29 cellular contexts compared by ENCODE assay signal in genomic region chr6:166712554-166713228, GRCh38.
A peak's percentile ranks its signal among the peaks of the same experiment; 100 is the strongest.
DNase-seq lines count a peak whose midpoint lies in the region; ATAC-seq, FAIRE-seq and TF ChIP-seq lines count a peak whose summit lies in the region.
"Had no signal": no experiment of that assay in that cellular context is flagged by ENCODE, and none has a peak within 500 bp of the region (broad histone marks: within the 10 kb centered on the region; RNA-seq: fewer than 3 reads in every experiment).

No MANE protein-coding gene starts in this region.

- H4K20me1 ChIP-seq in GM23338 (replicated peaks; ENCODE audit: insufficient read depth) = no peaks in the 10 kb centered on the region
- H4K20me1 ChIP-seq in H1 (replicated peaks in 1 of 2; ENCODE audit: control insufficient read depth in 1 of 2, insufficient read depth in 2 of 2, low read length in 2 of 2) = peaks cover 0 to 2% of the 10 kb centered on the region in 2 experiments
- no peaks in the 10 kb centered on the region for H4K20me1 ChIP-seq in neural progenitor cell (ENCODE audit: low read depth)

- TF ChIP-seq RAD21 in H1 (IDR thresholded peaks at IDR 0.05 in 1 of 2, conservative IDR thresholded peaks at IDR 0.05 in 1 of 2; ENCODE audit: low read depth in 2 of 2, low read length in 2 of 2) = peak; percentile 73 to 75

- H3K27me3 Mint-ChIP-seq in GM23338 (ENCODE audit: insufficient read depth, low read depth, poor library complexity) (peaks cover 4% of the 10 kb centered on the region), neural progenitor cell (ENCODE audit: insufficient read depth, low read depth) (peaks cover 2% of the 10 kb centered on the region)
- H3K27me3 Mint-ChIP-seq: activated CD8-positive, alpha-beta T cell treated with anti-CD3 and anti-CD28 coated beads for 36 hours; activated naive CD4-positive, alpha-beta T cell treated with anti-CD3 and anti-CD28 coated beads, Interleukin-2, amount 50 U/mL, for 24 hours had no signal

- H3K4me3 Mint-ChIP-seq in GM23338 = no peak overlapping the region
- H3K4me3 Mint-ChIP-seq in neural progenitor cell = no peak overlapping the region
- H3K4me3 Mint-ChIP-seq: activated CD8-positive, alpha-beta T cell treated with anti-CD3 and anti-CD28 coated beads for 36 hours; activated naive CD4-positive, alpha-beta T cell treated with anti-CD3 and anti-CD28 coated beads, Interleukin-2, amount 50 U/mL, for 24 hours; effector memory CD8-positive, alpha-beta T cell; immature natural killer cell; naive thymus-derived CD4-positive, alpha-beta T cell; stimulated activated naive B cell treated with anti-CD40 and anti-IgM and Interleukin-4, amounts not matched to agents 10 μg/mL and 1 μg/mL and 100 μg/mL, for 72 hours had no signal

- CTCF ChIA-PET in H1 (lab: Charles Lee; ENCODE audit: partially characterized antibody) = interaction anchor here (0.6 to 5.7 kb wide), 25 partner anchors 9 to 1108 kb away, joined by 3 to 75 read pairs (median 4); no protein-coding TSS in a partner anchor

- no peak overlapping the region for H2BK120ac ChIP-seq in H1 (replicated peaks; ENCODE audit: low read depth, low read length)

- H3K4ac ChIP-seq in H1 (replicated peaks; ENCODE audit: insufficient read length, low read depth, low read length) = no peak overlapping the region

- H3K4me3 ChIP-seq in GM23338 (no peak overlapping the region), H1 (ENCODE audit: extremely low read depth in 1 of 4, insufficient read depth in 2 of 4, low read depth in 3 of 4, low read length in 4 of 4) (no peak overlapping the region), neural progenitor cell (no peak overlapping the region)
- H3K4me3 ChIP-seq: cardiac muscle cell, colonic mucosa, esophagus squamous epithelium, upper lobe of left lung had no signal

- H3K27ac Mint-ChIP-seq in GM23338 = no peak overlapping the region
- H3K27ac Mint-ChIP-seq in neural progenitor cell = peak overlapping the region; percentile 65
- H3K27ac Mint-ChIP-seq: activated CD8-positive, alpha-beta T cell treated with anti-CD3 and anti-CD28 coated beads for 36 hours; activated naive CD4-positive, alpha-beta T cell treated with anti-CD3 and anti-CD28 coated beads, Interleukin-2, amount 50 U/mL, for 24 hours; activated T-helper 2 cell treated with anti-CD3 and anti-CD28 coated beads, Interferon-gamma antibody, Interleukin-2, Interleukin-4, amounts not matched to agents 10 μg/mL and 5 μg/mL and 100 μg/mL, durations not matched to agents 14 hours and 24 hours and 36 hours; effector memory CD8-positive, alpha-beta T cell; immature natural killer cell; naive thymus-derived CD4-positive, alpha-beta T cell; stimulated activated naive B cell treated with anti-CD40 and anti-IgM and Interleukin-4, amounts not matched to agents 10 μg/mL and 1 μg/mL and 100 μg/mL, for 72 hours had no signal

- peaks cover 3% of the 10 kb centered on the region; the same call in 1 of the 3 replicates for H3K36me3 Mint-ChIP-seq in GM23338 (ENCODE audit: low read depth)
- no peaks in the 10 kb centered on the region for H3K36me3 Mint-ChIP-seq in neural progenitor cell

- no peak for TF ChIP-seq POLR2A in H1 (IDR thresholded peaks at IDR 0.05; ENCODE audit: control extremely low read depth in 1 of 2, low read depth in 2 of 2, low read length in 2 of 2)

- H3K79me2 ChIP-seq in GM23338 (replicated peaks; ENCODE audit: insufficient read depth) (no peaks in the 10 kb centered on the region), H1 (ENCODE audit: control insufficient read depth in 1 of 2, insufficient read depth in 2 of 2, low read length in 2 of 2) (no peaks in the 10 kb centered on the region), neural progenitor cell (ENCODE audit: low read depth) (no peaks in the 10 kb centered on the region)

- H4K5ac ChIP-seq in H1 (ENCODE audit: insufficient read length, low read depth, low read length) = no peak overlapping the region

- no peak overlapping the region for H2BK12ac ChIP-seq in H1 (ENCODE audit: low read depth, low read length)

- DNase-seq in GM23338 (ENCODE audit: low spot score) (peak; percentile 64), HuH-7 (ENCODE audit: low spot score) (peak; percentile 37), H1 (ENCODE audit: low read depth in 1 of 2, low spot score in 2 of 2) (no peak), neural progenitor cell (ENCODE audit: low spot score) (peak; percentile 16), NCI-H2196 (lab: John Stamatoyannopoulos, UW; ENCODE audit: unreplicated experiment) (no peak), NCI-H146 (lab: John Stamatoyannopoulos, UW) (no peak)
- DNase-seq: activated CD4-positive, CD25-positive, alpha-beta regulatory T cell; activated CD8-positive, alpha-beta T cell treated with anti-CD3 and anti-CD28 coated beads for 36 hours; anterior cingulate cortex; C1 segment of cervical spinal cord; colonic mucosa; COR-L47; effector memory CD8-positive, alpha-beta T cell; esophagus squamous epithelium; foreskin melanocyte; immature natural killer cell; midbrain; naive thymus-derived CD4-positive, alpha-beta T cell; NCI-H1092; NCI-H1930; NCI-H526; stimulated activated CD4-positive, alpha-beta T cell treated with anti-CD3 and anti-CD28 coated beads, Interleukin-12 subunit alpha, Interleukin-12 subunit beta, amount 100 ng/mL, for 4 hours; stimulated activated CD4-positive, alpha-beta T cell treated with anti-CD3 and anti-CD28 coated beads, Interleukin-4, amount 100 ng/mL, for 1 hour; stimulated activated naive B cell treated with anti-CD40 and anti-IgM and Interleukin-4, amounts not matched to agents 10 μg/mL and 1 μg/mL and 100 μg/mL, for 72 hours; upper lobe of left lung had no signal

- TF ChIP-seq CTCF in GM23338 (conservative IDR thresholded peaks at IDR 0.05; ENCODE audit: low read depth in 2 of 2) (peak; percentile 41 to 76), H1 (IDR thresholded peaks at IDR 0.05; ENCODE audit: control extremely low read depth in 1 of 3, insufficient read depth in 1 of 3, low read depth in 1 of 3, low read length in 3 of 3) (peak; percentile 57 to 75 (median 70)), neural progenitor cell (IDR thresholded peaks at IDR 0.05) (peak; percentile 31)

- no peak overlapping the region for H3K23ac ChIP-seq in H1 (ENCODE audit: insufficient read length)

- no peaks in the 10 kb centered on the region; the same call in 1 of the 2 replicates for H3K36me3 ChIP-seq in GM23338 (ENCODE audit: insufficient read depth)
- H3K36me3 ChIP-seq in H1 (ENCODE audit: control insufficient read depth in 2 of 4, insufficient read depth in 4 of 4, low read length in 3 of 4) = no peaks in the 10 kb centered on the region
- no peaks in the 10 kb centered on the region for H3K36me3 ChIP-seq in neural progenitor cell
- H3K36me3 ChIP-seq: cardiac muscle cell, colonic mucosa, esophagus squamous epithelium, upper lobe of left lung had no signal

- no peaks in the 10 kb centered on the region for H3K9me2 ChIP-seq in GM23338 (ENCODE audit: insufficient read depth)

- H3K4me1 Mint-ChIP-seq in GM23338 (peaks cover 12% of the 10 kb centered on the region), neural progenitor cell (peaks cover 13% of the 10 kb centered on the region)
- H3K4me1 Mint-ChIP-seq: activated naive CD4-positive, alpha-beta T cell treated with anti-CD3 and anti-CD28 coated beads, Interleukin-2, amount 50 U/mL, for 24 hours; immature natural killer cell; naive thymus-derived CD4-positive, alpha-beta T cell; stimulated activated naive B cell treated with anti-CD40 and anti-IgM and Interleukin-4, amounts not matched to agents 10 μg/mL and 1 μg/mL and 100 μg/mL, for 72 hours had no signal

- no peak overlapping the region for H3K18ac ChIP-seq in H1 (ENCODE audit: extremely low read depth, low read length)

- no peak overlapping the region for H2BK20ac ChIP-seq in H1 (ENCODE audit: low read length)

- 76% methylated on average over 18 of the region's 18 CpGs; no CpG with 5 or more reads in 1 of the 2 experiments for WGBS in H1 (ENCODE audit: extremely low coverage in 1 of 2, insufficient coverage in 1 of 2, insufficient read length in 1 of 2, insufficient replicate concordance in 2 of 2, low coverage in 1 of 2, low lambda C conversion rate in 2 of 2, missing lambda C conversion rate in 1 of 2), 2 experiments

- no peak overlapping the region for H4K8ac ChIP-seq in H1 (ENCODE audit: extremely low read depth, insufficient read depth, low read length)

- no peak overlapping the region for H2AK5ac ChIP-seq in H1 (ENCODE audit: low read depth, low read length)

- H3K27ac ChIP-seq in GM23338 (ENCODE audit: low read depth) (no peak overlapping the region), H1 (ENCODE audit: low read depth, low read length) (no peak overlapping the region), neural progenitor cell (no peak overlapping the region)
- H3K27ac ChIP-seq: cardiac muscle cell, colonic mucosa, esophagus squamous epithelium, upper lobe of left lung had no signal

- H3K27me3 ChIP-seq in GM23338 (ENCODE audit: insufficient read depth) = 0 out of 2 replicates have a peak, but pooled peaks cover 5% of the 10 kb centered on the region
- peaks cover 0 to 5% (median 1%) of the 10 kb centered on the region in 4 experiments; a peak in 3 of 7 replicates for H3K27me3 ChIP-seq in H1 (replicated peaks in 1 of 4; ENCODE audit: control insufficient read depth in 3 of 4, extremely low read depth in 1 of 4, insufficient read depth in 3 of 4, low read length in 3 of 4)
- H3K27me3 ChIP-seq in neural progenitor cell = peaks cover 7% of the 10 kb centered on the region
- H3K27me3 ChIP-seq: cardiac muscle cell, colonic mucosa, esophagus squamous epithelium, upper lobe of left lung had no signal

- H2AFZ ChIP-seq in GM23338 (no peak overlapping the region), H1 (ENCODE audit: low read length) (no peak overlapping the region), neural progenitor cell (replicated peaks) (no peak overlapping the region)

- no peak overlapping the region for H3K56ac ChIP-seq in H1 (replicated peaks; ENCODE audit: insufficient read length, low read depth, low read length)

- H2BK5ac ChIP-seq in H1 (ENCODE audit: low read depth, low read length) = no peak overlapping the region

- H3K9ac ChIP-seq in H1 (replicated peaks in 1 of 4; ENCODE audit: extremely low read depth in 1 of 4, low read depth in 3 of 4, low read length in 3 of 4) = no peak overlapping the region
- H3K9ac ChIP-seq in neural progenitor cell = no peak overlapping the region

- POLR2A ChIA-PET in H1 (lab: Charles Lee; ENCODE audit: partially characterized antibody) = interaction anchor here (1.0 kb wide), 1 partner anchor 85 kb away, joined by 3 read pairs; the partner anchor contains the start of gene RPS6KA2

- no peak overlapping the region for H3K14ac ChIP-seq in H1 (ENCODE audit: insufficient read length)

- no peak overlapping the region for H2BK15ac ChIP-seq in H1 (ENCODE audit: low read length)

- FAIRE-seq in H1 (lab: Jason Lieb, UNC) = peak; percentile 66

- no peak for TF ChIP-seq EP300 in H1 (IDR thresholded peaks at IDR 0.05; ENCODE audit: borderline replicate concordance in 1 of 2, low read depth in 2 of 2, low read length in 2 of 2)

- no peak overlapping the region for H4K91ac ChIP-seq in H1 (replicated peaks; ENCODE audit: insufficient read length, low read length)

- H3K9me3 Mint-ChIP-seq in GM23338 (peaks cover 4% of the 10 kb centered on the region), neural progenitor cell (peaks cover 4% of the 10 kb centered on the region)
- H3K9me3 Mint-ChIP-seq: activated naive CD4-positive, alpha-beta T cell treated with anti-CD3 and anti-CD28 coated beads, Interleukin-2, amount 50 U/mL, for 24 hours; effector memory CD8-positive, alpha-beta T cell; immature natural killer cell had no signal

- no peaks in the 10 kb centered on the region for H3K79me1 ChIP-seq in H1 (ENCODE audit: low read depth, low read length)

- peaks cover 1% of the 10 kb centered on the region; the same call in 1 of the 2 replicates for H3K23me2 ChIP-seq in H1 (ENCODE audit: low read depth, low read length)

- no peaks in the 10 kb centered on the region for H3F3A ChIP-seq in GM23338 (replicated peaks; ENCODE audit: low read depth)
- no peaks in the 10 kb centered on the region for H3F3A ChIP-seq in neural progenitor cell (ENCODE audit: low read depth)

- ATAC-seq in GM23338 = peak; percentile 75
- ATAC-seq in HG03159 (IDR thresholded peaks at IDR 0.05; ENCODE audit: unreplicated experiment) = no peak
- ATAC-seq: activated CD8-positive, alpha-beta T cell treated with anti-CD3 and anti-CD28 coated beads for 36 hours; effector memory CD8-positive, alpha-beta T cell; naive thymus-derived CD4-positive, alpha-beta T cell; stimulated activated naive B cell treated with anti-CD40 and anti-IgM and Interleukin-4, amounts not matched to agents 10 μg/mL and 1 μg/mL and 100 μg/mL, for 72 hours had no signal

- H3K9me3 ChIP-seq in H1 (ENCODE audit: insufficient read depth in 2 of 2, low read depth in 1 of 2, low read length in 1 of 2) (no peaks in the 10 kb centered on the region), neural progenitor cell (ENCODE audit: low read depth) (no peaks in the 10 kb centered on the region)
- H3K9me3 ChIP-seq: colonic mucosa, esophagus squamous epithelium had no signal

- no peaks in the 10 kb centered on the region for H3K4me1 ChIP-seq in GM23338 (ENCODE audit: insufficient read depth)
- no peaks in the 10 kb centered on the region for H3K4me1 ChIP-seq in H1 (replicated peaks in 1 of 4; ENCODE audit: control insufficient read depth in 3 of 4, insufficient read depth in 4 of 4, low read length in 3 of 4)
- no peaks in the 10 kb centered on the region for H3K4me1 ChIP-seq in neural progenitor cell
- H3K4me1 ChIP-seq: colonic mucosa, esophagus squamous epithelium had no signal

- no peak overlapping the region for H3K4me2 ChIP-seq in GM23338
- H3K4me2 ChIP-seq in H1 (ENCODE audit: insufficient read depth in 1 of 2, low read depth in 2 of 2, low read length in 2 of 2) = no peak overlapping the region
- H3K4me2 ChIP-seq in neural progenitor cell = no peak overlapping the region

Comparison
In these comparisons a context has a peak if more than half of its experiments do, and no peak if none do; other contexts are left out.
1. DNase-seq: peak in GM23338 (single experiment), HuH-7 (single experiment) and neural progenitor cell (single experiment); none in H1 (0 of 2), NCI-H2196 (single experiment) and NCI-H146 (single experiment).
2. Peak in every context shown above with its lines, with median percentiles within 50 percentile points of each other: CTCF ChIP-seq.